1 cellular context compared by ENCODE assay signal in the genomic region with DNA sequence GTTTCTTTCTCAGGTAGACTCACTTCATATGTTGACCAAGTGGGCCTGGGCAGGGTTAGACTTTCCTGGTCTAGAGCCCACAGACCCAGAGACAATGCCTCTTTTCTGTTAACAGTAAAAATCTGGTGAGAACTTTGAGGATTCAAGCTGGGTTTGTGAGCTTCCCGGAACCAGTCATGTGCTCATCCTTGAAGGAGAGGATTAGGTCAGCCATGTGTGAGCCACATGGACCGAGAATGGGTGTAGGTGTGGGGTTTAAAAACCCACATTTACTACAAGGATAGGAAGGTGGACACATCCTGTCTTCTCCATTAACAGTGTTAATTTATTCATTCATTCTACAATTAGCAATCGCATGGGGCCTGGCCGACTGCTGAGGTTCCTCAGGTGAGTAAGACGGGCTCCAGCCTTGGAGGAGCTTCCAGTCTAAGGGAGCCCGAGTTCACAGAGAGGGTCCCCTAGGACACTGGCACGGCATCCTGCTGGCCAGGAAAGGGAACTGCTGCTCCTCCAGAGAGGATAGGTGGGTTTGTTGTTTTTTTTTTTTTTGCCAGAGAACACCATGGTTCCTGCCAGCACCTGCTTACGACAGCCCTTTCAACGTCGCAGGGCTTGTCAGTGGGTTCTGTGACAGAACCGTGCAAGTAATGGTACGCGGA.
TF ChIP-seq lines count a peak whose summit lies in the region.

No MANE protein-coding gene starts in this region.

TF ChIP-seq in GM23338, 12 proteins besides CTCF, POLR2A, EP300 and RAD21 (continued from another document):
- TF ChIP-seq ZNF462 (CRISPR knock-in tag; IDR thresholded peaks at IDR 0.05) (no peak), REST (IDR thresholded peaks at IDR 0.05; ENCODE audit: unreplicated experiment) (no peak), ZNF114 (CRISPR knock-in tag; IDR thresholded peaks at IDR 0.05) (no peak)
TF ChIP-seq in GM23338: peak in this region for 0.
